In genomic region chr11:110148775-110149744, GRCh38 we compare ENCODE assay signal across 9 cellular contexts. TPM values are rescaled to one million over a fixed set of nuclear protein-coding genes. Genes with fewer than 3 reads are reported as not detected.
DNase-seq lines count a peak whose midpoint lies in the region; ATAC-seq, FAIRE-seq and TF ChIP-seq lines count a peak whose summit lies in the region.
"Had no signal": no experiment of that assay in that cellular context is flagged by ENCODE, and none has a peak within 500 bp of the region (broad histone marks: within the 10 kb centered on the region; RNA-seq: fewer than 3 reads in every experiment).

No MANE protein-coding gene starts in this region.

- H3K4me1 Mint-ChIP-seq in activated T-helper 17 cell treated with anti-CD3 and anti-CD28 coated beads, Interleukin-2, amount 50 U/mL, for 72 hours, result no peaks in the 10 kb centered on the region
- no peaks in the 10 kb centered on the region for H3K4me1 Mint-ChIP-seq in activated CD4-positive, alpha-beta memory T cell treated with anti-CD3 and anti-CD28 coated beads for 36 hours (ENCODE audit: low read depth)

- H3K27ac ChIP-seq in vagina, result no peak overlapping the region

- ATAC-seq in HG02885 (IDR thresholded peaks at IDR 0.05; ENCODE audit: poor library complexity, unreplicated experiment), result peak; percentile 48
- ATAC-seq in activated T-helper 17 cell treated with anti-CD3 and anti-CD28 coated beads, Interleukin-2, amount 50 U/mL, for 72 hours (replicated peaks), result peak; percentile 90

- H3K27me3 ChIP-seq in kidney epithelial cell (ENCODE audit: control insufficient read depth, insufficient read depth, low read length) (no peaks in the 10 kb centered on the region), vagina (no peaks in the 10 kb centered on the region)

- TF ChIP-seq POLR2A in vagina (IDR thresholded peaks at IDR 0.05), result no peak

- CTCF ChIA-PET in activated CD4-positive, alpha-beta memory T cell treated with anti-CD3 and anti-CD28 coated beads for 36 hours (lab: Charles Lee), result no interaction called here

- peaks cover 15% of the 10 kb centered on the region for H3K4me1 ChIP-seq in vagina

- H3K27ac Mint-ChIP-seq in activated T-helper 17 cell treated with anti-CD3 and anti-CD28 coated beads, Interleukin-2, amount 50 U/mL, for 72 hours, result no peak overlapping the region
- H3K27ac Mint-ChIP-seq in activated CD4-positive, alpha-beta memory T cell treated with anti-CD3 and anti-CD28 coated beads for 36 hours, result no peak overlapping the region
- H3K27ac Mint-ChIP-seq: stimulated activated naive CD8-positive, alpha-beta T cell treated with anti-CD3 and anti-CD28 coated beads, Interleukin-15, Interleukin-2, amounts not matched to agents 100 ng/mL and 50 ng/mL, for 24 hours had no signal

- DNase-seq in EH (ENCODE audit: low read depth) (peak; percentile 71), kidney epithelial cell (ENCODE audit: low read depth) (peak; percentile 26), SKM-1 treated with dmso at 0.1 percent for 144 hours (lab: John Stamatoyannopoulos, UW; ENCODE audit: unreplicated experiment) (no peak), frontal cortex (ENCODE audit: low spot score in 2 of 2) (no peak), vagina (ENCODE audit: extremely low spot score in 2 of 2) (no peak)
- DNase-seq in activated CD4-positive, alpha-beta memory T cell treated with anti-CD3 and anti-CD28 coated beads for 36 hours, result no peak

- peaks cover 15% of the 10 kb centered on the region for H3K27me3 Mint-ChIP-seq in activated T-helper 17 cell treated with anti-CD3 and anti-CD28 coated beads, Interleukin-2, amount 50 U/mL, for 72 hours
- peaks cover 14% of the 10 kb centered on the region for H3K27me3 Mint-ChIP-seq in activated CD4-positive, alpha-beta memory T cell treated with anti-CD3 and anti-CD28 coated beads for 36 hours

- POLR2A ChIA-PET in activated CD4-positive, alpha-beta memory T cell treated with anti-CD3 and anti-CD28 coated beads for 36 hours (lab: Charles Lee), result no interaction called here

- no peak for FAIRE-seq in frontal cortex (lab: Jason Lieb, UNC)

- H3K4me3 Mint-ChIP-seq in activated T-helper 17 cell treated with anti-CD3 and anti-CD28 coated beads, Interleukin-2, amount 50 U/mL, for 72 hours, result no peak overlapping the region
- no peak overlapping the region for H3K4me3 Mint-ChIP-seq in activated CD4-positive, alpha-beta memory T cell treated with anti-CD3 and anti-CD28 coated beads for 36 hours
- H3K4me3 Mint-ChIP-seq: stimulated activated naive CD8-positive, alpha-beta T cell treated with anti-CD3 and anti-CD28 coated beads, Interleukin-15, Interleukin-2, amounts not matched to agents 100 ng/mL and 50 ng/mL, for 24 hours had no signal

- H3K36me3 Mint-ChIP-seq in activated T-helper 17 cell treated with anti-CD3 and anti-CD28 coated beads, Interleukin-2, amount 50 U/mL, for 72 hours (ENCODE audit: low read depth), result no peaks in the 10 kb centered on the region
- no peaks in the 10 kb centered on the region for H3K36me3 Mint-ChIP-seq in activated CD4-positive, alpha-beta memory T cell treated with anti-CD3 and anti-CD28 coated beads for 36 hours

- intact Hi-C loops in vagina (cut with DNase I), result loop anchor here (5.0 kb wide), 1 partner anchor 1688 kb away; no protein-coding TSS in a partner anchor
- intact Hi-C loops in activated CD4-positive, alpha-beta memory T cell treated with anti-CD3 and anti-CD28 coated beads for 36 hours (cut with micrococcal nuclease), result no loop called here

- H3K9me3 ChIP-seq in vagina, result no peaks in the 10 kb centered on the region

- TF ChIP-seq CTCF in kidney epithelial cell (IDR thresholded peaks at IDR 0.05; ENCODE audit: insufficient read depth, low read length, poor library complexity, severe bottlenecking) (no peak), vagina (IDR thresholded peaks at IDR 0.05) (no peak)

- no peak overlapping the region for H3K4me3 ChIP-seq in kidney epithelial cell (ENCODE audit: low read depth, low read length)
- no peak overlapping the region for H3K4me3 ChIP-seq in vagina

- H3K36me3 ChIP-seq in kidney epithelial cell (ENCODE audit: control insufficient read depth, insufficient read depth, low read length), result no peaks in the 10 kb centered on the region
- no peaks in the 10 kb centered on the region for H3K36me3 ChIP-seq in vagina

- peaks cover 3% of the 10 kb centered on the region for H3K9me3 Mint-ChIP-seq in activated T-helper 17 cell treated with anti-CD3 and anti-CD28 coated beads, Interleukin-2, amount 50 U/mL, for 72 hours
- no peaks in the 10 kb centered on the region for H3K9me3 Mint-ChIP-seq in activated CD4-positive, alpha-beta memory T cell treated with anti-CD3 and anti-CD28 coated beads for 36 hours

RNA-seq across cellular contexts. Expression of gene ZC3H12C, which starts 55.9 kb away (rescaled TPM):
- total RNA-seq in activated T-helper 17 cell treated with anti-CD3 and anti-CD28 coated beads, Interleukin-2, amount 50 U/mL, for 72 hours, result 1 to 10 TPM; 2.9 to 5.8 TPM
- total RNA-seq in kidney epithelial cell, result 10.2 and 13.5 TPM in 2 replicates
- total RNA-seq in frontal cortex, result 28.9 TPM
- 16.7 TPM for total RNA-seq in vagina
- under 1 TPM; 0.46 to 0.69 TPM for total RNA-seq in activated CD4-positive, alpha-beta memory T cell treated with anti-CD3 and anti-CD28 coated beads for 36 hours

Comparison
In these comparisons a context has a peak if more than half of its experiments do, and no peak if none do; other contexts are left out.
1. DNase-seq: peak in EH (single experiment) and kidney epithelial cell (single experiment); none in SKM-1 treated with dmso at 0.1 percent for 144 hours (single experiment), frontal cortex (0 of 2), vagina (0 of 2) and activated CD4-positive, alpha-beta memory T cell treated with anti-CD3 and anti-CD28 coated beads for 36 hours (single experiment).